27 cellular contexts compared by ENCODE assay signal in the genomic region with DNA sequence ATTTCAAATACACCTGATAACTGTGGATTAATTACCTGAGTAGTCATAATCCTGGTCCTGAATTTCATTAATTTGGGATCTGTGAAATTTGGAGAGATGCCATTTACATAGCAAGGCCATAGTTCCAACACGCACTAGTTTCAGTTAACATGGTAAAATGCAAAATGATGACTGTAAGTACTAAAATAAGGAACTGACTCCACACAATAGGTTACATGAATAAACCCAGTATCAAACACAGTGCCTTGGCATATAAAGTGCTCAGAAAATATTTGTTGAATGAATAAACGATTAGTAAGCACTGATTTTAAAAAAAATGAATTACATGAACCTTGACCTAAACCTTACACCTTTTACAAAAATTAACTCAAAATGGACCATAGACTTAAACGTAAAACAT.
"Had no signal": no experiment of that assay in that cellular context is flagged by ENCODE, and none has a peak within 500 bp of the region (broad histone marks: within the 10 kb centered on the region; RNA-seq: fewer than 3 reads in every experiment).

No MANE protein-coding gene starts in this region.

- H3K4me1 ChIP-seq: SJCRH30 had no signal

- H3K9me3 ChIP-seq: adrenal gland, SJCRH30 had no signal

- H3K9ac ChIP-seq: SK-N-SH had no signal

- H3K27ac ChIP-seq: PC-9, SJCRH30, VCaP had no signal

- H3K4me2 ChIP-seq: PC-9, SK-N-SH had no signal

- H3K4me3 ChIP-seq: adrenal gland, K562, PC-9, SJCRH30 had no signal

- H2AFZ ChIP-seq: PC-9 had no signal

- DNase-seq: activated CD4-positive, alpha-beta memory T cell treated with anti-CD3 and anti-CD28 coated beads, Interleukin-2, amount 10 ng/mL, durations not matched to agents 7 days and 5 days; activated CD4-positive, alpha-beta T cell treated with anti-CD3 and anti-CD28 coated beads for 36 hours; activated CD4-positive, alpha-beta T cell treated with anti-CD3 and anti-CD28 coated beads, Interleukin-2, amount 50 U/mL, for 1 hour; activated gamma-delta T cell treated with Interleukin-2 at 50 U/mL for 16 hours; activated naive CD4-positive, alpha-beta T cell treated with anti-CD3 and anti-CD28 coated beads, Interleukin-2, amount 50 U/mL, for 16 hours; activated naive CD8-positive, alpha-beta T cell treated with anti-CD3 and anti-CD28 coated beads, Interleukin-2, amount 10 ng/mL, durations not matched to agents 7 days and 5 days; activated T-cell treated with anti-CD3 and anti-CD28 coated beads for 4 hours; activated T-cell treated with anti-CD3 and anti-CD28 coated beads, Interleukin-2, amount 50 U/mL, for 72 hours; adrenal gland; anterior cingulate cortex; caudate nucleus; Karpas-422; MM.1S; NCI-H1092; NCI-H2171; NCI-H2227 treated with DMSO at 0.1 percent for 48 hours; NCI-H446 treated with DMSO at 0.1 percent for 48 hours; NCI-H524 treated with DMSO at 0.1 percent for 48 hours; NK-92 treated with Interleukin-12 subunit alpha and Interleukin-12 subunit beta, amount 100 ng/mL, for 24 hours; PC-9; Right ventricle myocardium superior; RPMI8226; SJCRH30; SK-N-SH; T-helper 1 cell had no signal

- H3K27me3 ChIP-seq: adrenal gland, SJCRH30 had no signal

- ATAC-seq: K562 had no signal

- H3K36me3 ChIP-seq: adrenal gland, SJCRH30 had no signal

- FAIRE-seq: K562 had no signal
